16 cellular contexts compared by ENCODE assay signal in the genomic region with DNA sequence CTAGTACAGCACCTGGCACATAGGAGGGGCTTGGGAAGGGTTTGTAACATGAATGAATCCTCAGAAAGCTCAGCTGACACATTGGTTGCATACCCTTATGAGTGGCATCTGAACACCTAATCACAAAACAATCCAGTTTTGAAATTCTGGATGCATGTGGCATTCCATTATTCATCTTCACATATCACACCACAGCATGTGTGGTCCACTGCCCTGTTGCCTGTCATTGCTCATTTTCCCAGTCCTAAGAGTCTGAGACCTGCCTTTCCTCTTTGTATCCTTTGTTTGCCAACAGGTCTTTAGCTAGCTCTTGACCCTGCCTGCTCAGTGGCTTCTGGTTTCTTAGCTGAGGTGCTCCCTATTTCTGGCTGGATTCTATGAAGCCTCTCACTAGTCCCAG.
"Had no signal": no experiment of that assay in that cellular context is flagged by ENCODE, and none has a peak within 500 bp of the region (broad histone marks: within the 10 kb centered on the region; RNA-seq: fewer than 3 reads in every experiment).

No MANE protein-coding gene starts in this region.

- DNase-seq: activated B cell treated with CpG ODN at 0.5 μM for 24 hours; activated CD4-positive, alpha-beta T cell treated with anti-CD3 and anti-CD28 coated beads, Interleukin-2, amount 10 ng/mL, durations not matched to agents 7 days and 5 days; activated CD8-positive, alpha-beta memory T cell treated with anti-CD3 and anti-CD28 coated beads for 24 hours; activated naive CD4-positive, alpha-beta T cell treated with anti-CD3 and anti-CD28 coated beads, Interleukin-2, amount 50 U/mL, for 16 hours; amniotic stem cell; effector memory CD8-positive, alpha-beta T cell; glutamatergic neuron; left ventricle myocardium inferior; pancreas; retina; small intestine; thyroid gland had no signal

- H3K36me3 Mint-ChIP-seq: brain had no signal

- H3K36me3 ChIP-seq: left ventricle myocardium inferior, pancreas, thyroid gland, vagina had no signal

- H3K27me3 Mint-ChIP-seq: activated CD4-positive, alpha-beta T cell treated with anti-CD3 and anti-CD28 coated beads, Interleukin-2, amount 10 ng/mL, durations not matched to agents 7 days and 5 days had no signal

- H3K27ac ChIP-seq: left ventricle myocardium inferior, pancreas, thyroid gland, vagina had no signal

- H3K27me3 ChIP-seq: pancreas, thyroid gland, vagina had no signal

- H3K4me3 Mint-ChIP-seq: activated B cell treated with CpG ODN at 0.5 μM for 24 hours; activated CD4-positive, alpha-beta T cell treated with anti-CD3 and anti-CD28 coated beads, Interleukin-2, amount 10 ng/mL, durations not matched to agents 7 days and 5 days; brain; dendritic cell treated with granulocyte-macrophage colony-stimulating factor and Interleukin-4, amounts not matched to agents 40 ng/mL and 50 ng/mL, for 4 days; effector memory CD8-positive, alpha-beta T cell; T-helper 1 cell treated with Interleukin-12 subunit alpha and Interleukin-12 subunit beta and Interleukin-4 antibody, amounts not matched to agents 30 μg/mL and 1 μg/mL, for 36 hours had no signal

- H3K4me3 ChIP-seq: left ventricle myocardium inferior, pancreas, thyroid gland, vagina had no signal

- H3K4me1 Mint-ChIP-seq: activated B cell treated with CpG ODN at 0.5 μM for 24 hours; activated CD4-positive, alpha-beta T cell treated with anti-CD3 and anti-CD28 coated beads, Interleukin-2, amount 10 ng/mL, durations not matched to agents 7 days and 5 days had no signal

- H3K9me3 Mint-ChIP-seq: activated B cell treated with CpG ODN at 0.5 μM for 24 hours; activated CD4-positive, alpha-beta T cell treated with anti-CD3 and anti-CD28 coated beads, Interleukin-2, amount 10 ng/mL, durations not matched to agents 7 days and 5 days; dendritic cell treated with granulocyte-macrophage colony-stimulating factor and Interleukin-4, amounts not matched to agents 40 ng/mL and 50 ng/mL, for 4 days; effector memory CD8-positive, alpha-beta T cell; T-helper 1 cell treated with Interleukin-12 subunit alpha and Interleukin-12 subunit beta and Interleukin-4 antibody, amounts not matched to agents 30 μg/mL and 1 μg/mL, for 36 hours had no signal

- H3K9me3 ChIP-seq: pancreas, thyroid gland, vagina had no signal

- H3K27ac Mint-ChIP-seq: activated B cell treated with CpG ODN at 0.5 μM for 24 hours; activated CD4-positive, alpha-beta T cell treated with anti-CD3 and anti-CD28 coated beads, Interleukin-2, amount 10 ng/mL, durations not matched to agents 7 days and 5 days; brain; dendritic cell treated with granulocyte-macrophage colony-stimulating factor and Interleukin-4, amounts not matched to agents 40 ng/mL and 50 ng/mL, for 4 days; effector memory CD8-positive, alpha-beta T cell; T-helper 1 cell treated with Interleukin-12 subunit alpha and Interleukin-12 subunit beta and Interleukin-4 antibody, amounts not matched to agents 30 μg/mL and 1 μg/mL, for 36 hours had no signal

- ATAC-seq: effector memory CD8-positive, alpha-beta T cell; pancreas had no signal

- H3K4me1 ChIP-seq: left ventricle myocardium inferior, pancreas, thyroid gland, vagina had no signal
